Comparison of ENCODE assay signal across 20 cellular contexts in genomic region chr16:82701302-82702022, GRCh38.
A peak's percentile ranks its signal among the peaks of the same experiment; 100 is the strongest.
DNase-seq lines count a peak whose midpoint lies in the region; ATAC-seq and TF ChIP-seq lines count a peak whose summit lies in the region.
"Had no signal": no experiment of that assay in that cellular context is flagged by ENCODE, and none has a peak within 500 bp of the region (broad histone marks: within the 10 kb centered on the region; RNA-seq: fewer than 3 reads in every experiment).

No MANE protein-coding gene starts in this region.

- no peak overlapping the region for H3K4me3 ChIP-seq in foreskin fibroblast (ENCODE audit: low read depth in 1 of 2, low read length in 2 of 2)
- H3K4me3 ChIP-seq: adrenal gland, hepatocyte, testis had no signal

- no peak overlapping the region for H3K4me3 Mint-ChIP-seq in activated CD8-positive, alpha-beta memory T cell treated with anti-CD3 and anti-CD28 coated beads, Interleukin-2, amount 10 ng/mL, durations not matched to agents 7 days and 5 days
- peak overlapping the region; percentile 58 for H3K4me3 Mint-ChIP-seq in T-helper 2 cell treated with Interferon-gamma antibody and Interleukin-4, amounts not matched to agents 5 μg/mL and 100 μg/mL, for 36 hours
- no peak overlapping the region for H3K4me3 Mint-ChIP-seq in stimulated activated memory B cell treated with anti-CD40 and anti-IgM and Interleukin-4, amounts not matched to agents 10 μg/mL and 1 μg/mL and 100 μg/mL, for 72 hours
- H3K4me3 Mint-ChIP-seq: T-helper 17 cell had no signal

- TF ChIP-seq CTCF in foreskin fibroblast (IDR thresholded peaks at IDR 0.05; ENCODE audit: low read depth, low read length) = no peak

- no peaks in the 10 kb centered on the region for H3K27me3 Mint-ChIP-seq in activated CD8-positive, alpha-beta memory T cell treated with anti-CD3 and anti-CD28 coated beads, Interleukin-2, amount 10 ng/mL, durations not matched to agents 7 days and 5 days
- H3K27me3 Mint-ChIP-seq in T-helper 2 cell treated with Interferon-gamma antibody and Interleukin-4, amounts not matched to agents 5 μg/mL and 100 μg/mL, for 36 hours (ENCODE audit: low read depth) = peaks cover 11% of the 10 kb centered on the region
- peaks cover 22% of the 10 kb centered on the region for H3K27me3 Mint-ChIP-seq in stimulated activated memory B cell treated with anti-CD40 and anti-IgM and Interleukin-4, amounts not matched to agents 10 μg/mL and 1 μg/mL and 100 μg/mL, for 72 hours

- peak overlapping the region; percentile 3 for H3K27ac Mint-ChIP-seq in activated CD8-positive, alpha-beta memory T cell treated with anti-CD3 and anti-CD28 coated beads, Interleukin-2, amount 10 ng/mL, durations not matched to agents 7 days and 5 days
- peak overlapping the region; percentile 1 for H3K27ac Mint-ChIP-seq in T-helper 2 cell treated with Interferon-gamma antibody and Interleukin-4, amounts not matched to agents 5 μg/mL and 100 μg/mL, for 36 hours
- H3K27ac Mint-ChIP-seq in stimulated activated memory B cell treated with anti-CD40 and anti-IgM and Interleukin-4, amounts not matched to agents 10 μg/mL and 1 μg/mL and 100 μg/mL, for 72 hours = peak overlapping the region; percentile 48

- peaks cover 30% of the 10 kb centered on the region for H3K4me1 Mint-ChIP-seq in activated CD8-positive, alpha-beta memory T cell treated with anti-CD3 and anti-CD28 coated beads, Interleukin-2, amount 10 ng/mL, durations not matched to agents 7 days and 5 days
- peaks cover 28% of the 10 kb centered on the region for H3K4me1 Mint-ChIP-seq in T-helper 2 cell treated with Interferon-gamma antibody and Interleukin-4, amounts not matched to agents 5 μg/mL and 100 μg/mL, for 36 hours (ENCODE audit: low read depth)
- peaks cover 9% of the 10 kb centered on the region for H3K4me1 Mint-ChIP-seq in stimulated activated memory B cell treated with anti-CD40 and anti-IgM and Interleukin-4, amounts not matched to agents 10 μg/mL and 1 μg/mL and 100 μg/mL, for 72 hours

- CTCF ChIA-PET in activated CD8-positive, alpha-beta memory T cell treated with anti-CD3 and anti-CD28 coated beads, Interleukin-2, amount 10 ng/mL, durations not matched to agents 7 days and 5 days (lab: Charles Lee) = no interaction called here

- H3K36me3 Mint-ChIP-seq in activated CD8-positive, alpha-beta memory T cell treated with anti-CD3 and anti-CD28 coated beads, Interleukin-2, amount 10 ng/mL, durations not matched to agents 7 days and 5 days = peaks cover 1% of the 10 kb centered on the region
- no peaks in the 10 kb centered on the region for H3K36me3 Mint-ChIP-seq in T-helper 2 cell treated with Interferon-gamma antibody and Interleukin-4, amounts not matched to agents 5 μg/mL and 100 μg/mL, for 36 hours (ENCODE audit: low read depth)
- H3K36me3 Mint-ChIP-seq in stimulated activated memory B cell treated with anti-CD40 and anti-IgM and Interleukin-4, amounts not matched to agents 10 μg/mL and 1 μg/mL and 100 μg/mL, for 72 hours = no peaks in the 10 kb centered on the region

- ATAC-seq in activated CD8-positive, alpha-beta memory T cell treated with anti-CD3 and anti-CD28 coated beads, Interleukin-2, amount 10 ng/mL, durations not matched to agents 7 days and 5 days = no peak
- ATAC-seq in stimulated activated memory B cell treated with anti-CD40 and anti-IgM and Interleukin-4, amounts not matched to agents 10 μg/mL and 1 μg/mL and 100 μg/mL, for 72 hours = no peak
- ATAC-seq in GM19397 (IDR thresholded peaks at IDR 0.05; ENCODE audit: unreplicated experiment) = no peak
- ATAC-seq: T-helper 17 cell had no signal

- DNase-seq in activated CD8-positive, alpha-beta memory T cell treated with anti-CD3 and anti-CD28 coated beads, Interleukin-2, amount 10 ng/mL, durations not matched to agents 7 days and 5 days = no peak
- no peak for DNase-seq in activated CD8-positive, alpha-beta memory T cell treated with anti-CD3 and anti-CD28 coated beads, Interleukin-2, amount 50 U/mL, for 4 hours
- DNase-seq in T-helper 2 cell treated with Interferon-gamma antibody and Interleukin-4, amounts not matched to agents 5 μg/mL and 100 μg/mL, for 36 hours (ENCODE audit: low spot score) = no peak
- DNase-seq in foreskin fibroblast (peak; percentile 14 to 46), NCI-H1694 (lab: John Stamatoyannopoulos, UW) (no peak), NCI-H2029 (lab: John Stamatoyannopoulos, UW) (no peak)
- DNase-seq: activated T-cell treated with anti-CD3 and anti-CD28 coated beads, Interleukin-2, amount 50 U/mL, for 48 hours; adrenal gland; COR-L47; cortex of kidney; GDM1; left cardiac atrium; NCI-H2107; NCI-H526 treated with DMSO at 0.1 percent for 48 hours; RPMI8226; T-helper 17 cell; testis had no signal

- H3K9me3 Mint-ChIP-seq in activated CD8-positive, alpha-beta memory T cell treated with anti-CD3 and anti-CD28 coated beads, Interleukin-2, amount 10 ng/mL, durations not matched to agents 7 days and 5 days (ENCODE audit: low read depth) = no peaks in the 10 kb centered on the region
- H3K9me3 Mint-ChIP-seq in T-helper 2 cell treated with Interferon-gamma antibody and Interleukin-4, amounts not matched to agents 5 μg/mL and 100 μg/mL, for 36 hours = peaks cover 5% of the 10 kb centered on the region
- no peaks in the 10 kb centered on the region for H3K9me3 Mint-ChIP-seq in stimulated activated memory B cell treated with anti-CD40 and anti-IgM and Interleukin-4, amounts not matched to agents 10 μg/mL and 1 μg/mL and 100 μg/mL, for 72 hours

Comparison
In these comparisons a context has a peak if more than half of its experiments do, and no peak if none do; other contexts are left out.
1. DNase-seq: peak in foreskin fibroblast (2 of 2); none in activated CD8-positive, alpha-beta memory T cell treated with anti-CD3 and anti-CD28 coated beads, Interleukin-2, amount 10 ng/mL, durations not matched to agents 7 days and 5 days (single experiment), activated CD8-positive, alpha-beta memory T cell treated with anti-CD3 and anti-CD28 coated beads, Interleukin-2, amount 50 U/mL, for 4 hours (single experiment), T-helper 2 cell treated with Interferon-gamma antibody and Interleukin-4, amounts not matched to agents 5 μg/mL and 100 μg/mL, for 36 hours (single experiment), NCI-H1694 (single experiment) and NCI-H2029 (single experiment).
2. Peak in every context shown above with its lines, with median percentiles within 50 percentile points of each other: H3K27ac Mint-ChIP-seq.